Comparison of ENCODE assay signal across 8 cellular contexts in genomic region chrX:3512150-3512549, GRCh38.
DNase-seq lines count a peak whose midpoint lies in the region; ATAC-seq and TF ChIP-seq lines count a peak whose summit lies in the region.
"Not testable (repeated sequence)": the region's sequence is repeated elsewhere in the genome, so short reads cannot be mapped to it uniquely, and the experiment has no call there.

No MANE protein-coding gene starts in this region.

- not testable (repeated sequence) for H3K36me3 Mint-ChIP-seq in WTC11

- H3K36me3 ChIP-seq in HCT116 (ENCODE audit: control insufficient read depth in 1 of 2, insufficient read depth in 2 of 2, low read length in 2 of 2); PC-3 (ENCODE audit: low read depth, low read length); mesendoderm (ENCODE audit: control insufficient read depth, insufficient read depth, low read length): not testable (repeated sequence)

- H2BK5ac ChIP-seq in mesendoderm (ENCODE audit: low read length) = not testable (repeated sequence)

- not testable (repeated sequence) for H2BK120ac ChIP-seq in mesendoderm (ENCODE audit: low read depth, low read length)

- H3K9me3 ChIP-seq in HCT116 (ENCODE audit: control insufficient read depth in 1 of 2, insufficient read depth in 1 of 2, low read depth in 1 of 2, low read length in 2 of 2); PC-3 (ENCODE audit: low read length): not testable (repeated sequence)

- RAD21 ChIA-PET in HCT116 (lab: Charles Lee; ENCODE audit: low non-redundant PET in 1 of 2, low total read pairs in 2 of 2, uncharacterized antibody in 2 of 2, unreplicated experiment in 2 of 2) = not testable (repeated sequence)

- not testable (repeated sequence) for H3K79me1 ChIP-seq in mesendoderm (ENCODE audit: low read length)

- not testable (repeated sequence) for H3K56ac ChIP-seq in mesendoderm (ENCODE audit: low read length)

- H3K27ac Mint-ChIP-seq in WTC11 = not testable (repeated sequence)

- TF ChIP-seq CTCF in HCT116 (IDR thresholded peaks at IDR 0.05 in 2 of 3, conservative IDR thresholded peaks at IDR 0.05 in 1 of 3; ENCODE audit: borderline replicate concordance in 1 of 3, insufficient read depth in 1 of 3, low read depth in 2 of 3, low read length in 2 of 3) (peak in 2 of 3 experiments; percentile 26 to 27; a peak in 3 of 6 replicates), PC-3 (conservative IDR thresholded peaks at IDR 0.05; ENCODE audit: low read depth, low read length) (0 out of 2 replicates have a peak, but pooled peaks have one; percentile 13)
- not testable (repeated sequence) for TF ChIP-seq CTCF in WTC11 (IDR thresholded peaks at IDR 0.05)

- H3K4me1 Mint-ChIP-seq in WTC11 = not testable (repeated sequence)

- not testable (repeated sequence) for H4K20me1 ChIP-seq in HCT116 (ENCODE audit: insufficient read depth); PC-3 (ENCODE audit: low read length)

- not testable (repeated sequence) for H3F3A ChIP-seq in PC-3 (ENCODE audit: low read length, unreplicated experiment)

- not testable (repeated sequence) for H3K4ac ChIP-seq in mesendoderm (ENCODE audit: low read depth, low read length)

- not testable (repeated sequence) for H3K27me3 Mint-ChIP-seq in WTC11 (ENCODE audit: low read depth)

- H3K79me2 ChIP-seq in HCT116 (ENCODE audit: insufficient read depth, low read length); PC-3 (ENCODE audit: low read length); mesendoderm (ENCODE audit: control insufficient read depth, insufficient read depth, low read length): not testable (repeated sequence)

- not testable (repeated sequence) for H4K5ac ChIP-seq in mesendoderm (ENCODE audit: low read length)

- H2AFZ ChIP-seq in HCT116 (ENCODE audit: low read depth, low read length, poor library complexity, severe bottlenecking); PC-3 (ENCODE audit: low read length): not testable (repeated sequence)

- intact Hi-C loops in HCT116 (cut with micrococcal nuclease); PC-3 (cut with micrococcal nuclease): not testable (repeated sequence)

- H3K9me2 ChIP-seq in HCT116 (ENCODE audit: insufficient read depth); PC-3 (replicated peaks; ENCODE audit: low read length): not testable (repeated sequence)

- not testable (repeated sequence) for H3K4me1 ChIP-seq in HCT116 (ENCODE audit: control insufficient read depth in 1 of 2, insufficient read depth in 2 of 2, low read length in 2 of 2); PC-3 (ENCODE audit: insufficient read depth, low read length); mesendoderm (ENCODE audit: control insufficient read depth, low read depth, low read length)

- not testable (repeated sequence) for H2BK15ac ChIP-seq in mesendoderm (replicated peaks; ENCODE audit: low read depth)

- ATAC-seq in HCT116 (peak; percentile 94), WTC11 (peak; percentile 68)
- not testable (repeated sequence) for ATAC-seq in PC-3

- H3K4me3 ChIP-seq in HCT116 (replicated peaks in 1 of 2; ENCODE audit: low read depth in 1 of 2, low read length in 2 of 2); PC-3 (ENCODE audit: low read length); mesendoderm (ENCODE audit: low read length): not testable (repeated sequence)

- DNase-seq in COLO668 (lab: John Stamatoyannopoulos, UW; ENCODE audit: unreplicated experiment) (peak; percentile 0), HCT116 (ENCODE audit: low read depth, low spot score) (peak; percentile 40), NCI-H1092 treated with DMSO at 0.1 percent for 48 hours (lab: John Stamatoyannopoulos, UW) (peak; percentile 21), NCI-H524 treated with DMSO at 0.1 percent for 48 hours (lab: John Stamatoyannopoulos, UW) (peak; percentile 75), PC-3 (peak; percentile 9), WTC11 (ENCODE audit: low spot score) (peak; percentile 21), ecto neural progenitor cell (ENCODE audit: low spot score) (peak; percentile 45), mesendoderm (peak; percentile 48)

- POLR2A ChIA-PET in HCT116 (lab: Charles Lee); PC-3 (lab: Charles Lee; ENCODE audit: unreplicated experiment); WTC11 (lab: Charles Lee): not testable (repeated sequence)

- not testable (repeated sequence) for H3K4me3 Mint-ChIP-seq in WTC11

- not testable (repeated sequence) for H3K23ac ChIP-seq in mesendoderm (ENCODE audit: low read length)

- peak; percentile 21; the same call in 1 of the 2 replicates for TF ChIP-seq RAD21 in HCT116 (IDR thresholded peaks at IDR 0.05; ENCODE audit: low read depth)

- not testable (repeated sequence) for H3K18ac ChIP-seq in mesendoderm (ENCODE audit: low read length)

- H3K4me2 ChIP-seq in HCT116 (ENCODE audit: low read length); PC-3 (ENCODE audit: low read length); mesendoderm (ENCODE audit: low read length): not testable (repeated sequence)

- H3K27ac ChIP-seq in HCT116 (ENCODE audit: low read depth, low read length); PC-3 (ENCODE audit: low read length); mesendoderm (ENCODE audit: low read depth, low read length): not testable (repeated sequence)

- no CpG with 5 or more reads among the region's 10 CpGs for WGBS in mesendoderm (ENCODE audit: extremely low coverage, insufficient coverage, low lambda C conversion rate)

- not testable (repeated sequence) for H3K27me3 ChIP-seq in HCT116 (ENCODE audit: insufficient read depth, low read length); PC-3 (ENCODE audit: low read length); mesendoderm (ENCODE audit: insufficient read depth, low read length, poor library complexity)

- TF ChIP-seq POLR2A in HCT116 (IDR thresholded peaks at IDR 0.05; ENCODE audit: borderline replicate concordance, extremely low read depth, insufficient read depth, insufficient read length) = not testable (repeated sequence)

- H4K8ac ChIP-seq in mesendoderm (ENCODE audit: low read depth, low read length) = not testable (repeated sequence)

- not testable (repeated sequence) for H3K9ac ChIP-seq in HCT116 (ENCODE audit: low read length); PC-3 (ENCODE audit: low read length); mesendoderm (ENCODE audit: low read length)

- not testable (repeated sequence) for H2AK5ac ChIP-seq in mesendoderm (ENCODE audit: low read length)

- CTCF ChIA-PET in HCT116 (lab: Charles Lee) (interaction anchor here (1.0 kb wide), 1 partner anchor 37 kb away, joined by 3 read pairs; no protein-coding TSS in a partner anchor), WTC11 (lab: Charles Lee) (interaction anchor here (0.8 kb wide), 1 partner anchor 10 kb away, joined by 3 read pairs; no protein-coding TSS in a partner anchor)
- CTCF ChIA-PET in PC-3 (lab: Charles Lee) = not testable (repeated sequence)

- not testable (repeated sequence) for BruUV-seq in HCT116 (replicated peaks; lab: Mats Ljungman, UMichigan); PC-3 (replicated peaks; lab: Mats Ljungman, UMichigan)

- H3K9me3 Mint-ChIP-seq in WTC11 = not testable (repeated sequence)

Comparison
In these comparisons a context has a peak if more than half of its experiments do, and no peak if none do; other contexts are left out.
1. DNase-seq: peak in every context shown above with its lines; median percentile 75 in NCI-H524 treated with DMSO at 0.1 percent for 48 hours; 48 in mesendoderm; 45 in ecto neural progenitor cell; 40 in HCT116; 21 in NCI-H1092 treated with DMSO at 0.1 percent for 48 hours; 21 in WTC11; 9 in PC-3; 0 in COLO668.